Comparison of ENCODE assay signal across 1 cellular context in the genomic region with DNA sequence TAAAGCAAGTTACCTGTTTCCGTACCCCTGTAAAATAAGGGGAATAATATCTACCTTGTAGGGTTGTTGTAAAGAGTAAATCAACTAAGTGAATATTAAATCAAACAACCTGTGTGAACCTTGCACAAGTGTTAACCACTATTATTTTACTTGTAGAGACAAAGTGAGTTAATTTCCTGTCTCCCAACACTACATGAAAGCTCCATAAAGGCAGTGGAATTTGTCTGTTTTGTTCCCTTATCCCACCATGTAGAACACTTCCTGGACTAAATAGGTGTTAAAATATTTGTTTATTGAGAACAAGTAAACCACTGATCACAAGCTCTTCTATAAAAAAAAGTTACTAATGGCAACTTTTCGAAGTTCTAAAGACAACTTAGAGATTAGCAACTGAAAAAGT.
TF ChIP-seq lines count a peak whose summit lies in the region.

No MANE protein-coding gene starts in this region.

TF ChIP-seq in GM23338, 12 proteins besides CTCF, POLR2A, EP300 and RAD21 (continued from another document):
- TF ChIP-seq CREB1 (CRISPR knock-in tag; IDR thresholded peaks at IDR 0.05; ENCODE audit: low read depth) (no peak), STAT1 (IDR thresholded peaks at IDR 0.05; ENCODE audit: unreplicated experiment) (no peak)
